In the genomic region with DNA sequence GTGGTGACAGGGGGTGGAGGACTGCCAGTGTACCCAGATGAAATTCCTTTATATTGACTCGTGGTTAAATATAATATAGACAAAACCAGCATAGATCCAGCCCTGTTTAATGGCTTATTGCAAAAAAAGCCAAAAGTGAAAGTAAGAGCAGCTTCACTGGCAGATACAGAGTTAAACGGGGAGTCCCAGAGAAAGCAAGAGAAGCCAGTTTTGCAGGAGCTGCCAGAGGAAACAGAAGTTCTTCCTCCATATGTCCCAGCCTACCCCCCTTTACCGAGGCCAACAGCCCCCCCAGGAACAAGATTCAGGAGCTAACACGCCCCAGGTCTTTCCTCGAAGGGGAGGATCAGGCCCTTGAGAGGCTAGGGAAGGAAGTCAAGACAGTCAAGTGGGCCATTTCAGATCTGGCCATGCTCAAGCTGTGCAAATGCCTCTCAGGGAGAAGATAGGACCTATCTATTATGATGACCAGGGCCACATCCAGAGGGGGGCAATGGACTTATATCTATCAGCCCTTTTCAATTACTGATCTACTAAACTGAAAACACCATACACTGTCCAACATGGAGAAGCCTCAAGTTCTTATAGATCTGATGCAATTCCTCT, we compare ENCODE assay signal across 18 cellular contexts. TPM values are rescaled to one million over a fixed set of nuclear protein-coding genes. Genes with fewer than 3 reads are reported as not detected.
DNase-seq lines count a peak whose midpoint lies in the region; ATAC-seq and TF ChIP-seq lines count a peak whose summit lies in the region.
"Had no signal": no experiment of that assay in that cellular context is flagged by ENCODE, and none has a peak within 500 bp of the region (broad histone marks: within the 10 kb centered on the region; RNA-seq: fewer than 3 reads in every experiment).

No MANE protein-coding gene starts in this region.

- H3K27me3 Mint-ChIP-seq in Calu3 (ENCODE audit: unreplicated experiment): no peaks in the 10 kb centered on the region
- H3K27me3 Mint-ChIP-seq: IgD-negative memory B cell had no signal

- no peaks in the 10 kb centered on the region for H3K4me1 ChIP-seq in left ventricle myocardium inferior
- peaks cover 8 to 17% of the 10 kb centered on the region in 2 donors for H3K4me1 ChIP-seq in adrenal gland (replicated peaks in 1 of 2)
- no peaks in the 10 kb centered on the region for H3K4me1 ChIP-seq in lower lobe of right lung
- H3K4me1 ChIP-seq in aorta (ENCODE audit: control insufficient read depth in 1 of 2, insufficient read depth in 2 of 2, low read length in 2 of 2): no peaks in the 10 kb centered on the region
- H3K4me1 ChIP-seq: transverse colon had no signal

- H3K9me3 ChIP-seq in left ventricle myocardium inferior (replicated peaks) (peaks cover 95% of the 10 kb centered on the region), adrenal gland (replicated peaks in 1 of 3) (peaks cover 0 to 11% (median 0%) of the 10 kb centered on the region in 3 donors), lower lobe of right lung (peaks cover 54% of the 10 kb centered on the region), aorta (ENCODE audit: control insufficient read depth, low read length) (peaks cover 2% of the 10 kb centered on the region)

- in situ Hi-C loops in GM13976 (cut with MboI; ENCODE audit: low sequenced_read_pairs, unreplicated experiment): no loop called here

- no peak for TF ChIP-seq CTCF in left ventricle myocardium inferior (IDR thresholded peaks at IDR 0.05; ENCODE audit: borderline replicate concordance)
- TF ChIP-seq CTCF in adrenal gland (IDR thresholded peaks at IDR 0.05): no peak
- no peak for TF ChIP-seq CTCF in lower lobe of right lung (IDR thresholded peaks at IDR 0.05)
- TF ChIP-seq CTCF in GM13976 (IDR thresholded peaks at IDR 0.05; ENCODE audit: borderline replicate concordance, control extremely low read depth, extremely low read depth, insufficient read depth, missing control alignments): no peak
- TF ChIP-seq CTCF in Calu3 (IDR thresholded peaks at IDR 0.05; ENCODE audit: unreplicated experiment): no peak

- no peaks in the 10 kb centered on the region for H3K4me1 Mint-ChIP-seq in Calu3 (ENCODE audit: low read depth, unreplicated experiment)

- ATAC-seq in left ventricle myocardium superior: no peak
- no peak for ATAC-seq in lower lobe of right lung
- peak; percentile 29 for ATAC-seq in aorta (ENCODE audit: low FRiP score)

- no peaks in the 10 kb centered on the region for H3K36me3 ChIP-seq in left ventricle myocardium inferior
- H3K36me3 ChIP-seq in adrenal gland (replicated peaks in 1 of 2): no peaks in the 10 kb centered on the region
- H3K36me3 ChIP-seq in lower lobe of right lung: no peaks in the 10 kb centered on the region
- H3K36me3 ChIP-seq in aorta (ENCODE audit: control insufficient read depth in 1 of 2, insufficient read depth in 2 of 2, low read length in 1 of 2): no peaks in the 10 kb centered on the region
- H3K36me3 ChIP-seq: transverse colon had no signal

- intact Hi-C loops in left ventricle myocardium inferior (cut with micrococcal nuclease) (no loop called here), left ventricle myocardium superior (cut with micrococcal nuclease) (no loop called here), adrenal gland (cut with DNase I) (no loop called here), lower lobe of right lung (cut with DNase I) (no loop called here), aorta (cut with DNase I) (no loop called here), Calu3 (cut with micrococcal nuclease; ENCODE audit: unreplicated experiment) (no loop called here)

- no peak for TF ChIP-seq POLR2A in adrenal gland (IDR thresholded peaks at IDR 0.05)

- H3K4me3 ChIP-seq in left ventricle myocardium inferior (peak overlapping the region; percentile 34), adrenal gland (peak overlapping the region in 3 of 4 donors; percentile 8 to 68 (median 28)), lower lobe of right lung (peak overlapping the region; percentile 25), aorta (ENCODE audit: low read length in 2 of 2) (peak overlapping the region; percentile 57 to 89)

- H3K36me3 Mint-ChIP-seq in Calu3 (ENCODE audit: insufficient read depth, unreplicated experiment): no peaks in the 10 kb centered on the region

- H3K27me3 ChIP-seq in left ventricle myocardium inferior (ENCODE audit: low read depth) (no peaks in the 10 kb centered on the region), adrenal gland (no peaks in the 10 kb centered on the region), lower lobe of right lung (ENCODE audit: low read depth) (no peaks in the 10 kb centered on the region), aorta (ENCODE audit: control insufficient read depth in 1 of 2, insufficient read depth in 2 of 2, low read length in 1 of 2) (no peaks in the 10 kb centered on the region)
- H3K27me3 ChIP-seq: transverse colon had no signal

- no peak overlapping the region for H3K4me3 Mint-ChIP-seq in Calu3 (ENCODE audit: low read depth, unreplicated experiment)
- H3K4me3 Mint-ChIP-seq: T-helper 2 cell treated with Interferon-gamma antibody and Interleukin-4, amounts not matched to agents 5 μg/mL and 100 μg/mL, for 36 hours had no signal

- no TSS peak for BruUV-seq in Calu3 (replicated peaks; lab: Mats Ljungman, UMichigan)

- WGBS in adrenal gland, 4 donors: 9 to 24% (median 21%) methylated on average over 3 to 5 of the region's 5 CpGs
- 6 to 17% methylated on average over 5 of the region's 5 CpGs for WGBS in aorta, 2 donors

- peaks cover 22% of the 10 kb centered on the region for H3K9me3 Mint-ChIP-seq in Calu3 (ENCODE audit: low read depth, unreplicated experiment)

- CTCF ChIA-PET in Calu3 (lab: Charles Lee): no interaction called here

- DNase-seq in left ventricle myocardium inferior (no peak), left ventricle myocardium superior (no peak), adrenal gland (peak in 2 of 7 donors; percentile 6 to 12), lower lobe of right lung (no peak), aorta (no peak), islet precursor cell (no peak), GM13976 (ENCODE audit: low spot score) (no peak), Calu3 (no peak)
- DNase-seq: activated CD4-positive, alpha-beta T cell treated with anti-CD3 and anti-CD28 coated beads for 1 hour; activated effector memory CD4-positive, alpha-beta T cell treated with Interleukin-2 at 50 U/mL for 16 hours; midbrain; NCI-H2081 treated with DMSO at 0.1 percent for 48 hours; NCI-H774; SHP77 treated with DMSO at 0.1 percent for 48 hours; stimulated activated CD4-positive, alpha-beta T cell treated with anti-CD3 and anti-CD28 coated beads, Interleukin-4, amount 100 ng/mL, for 24 hours; transverse colon had no signal

- H3K27ac ChIP-seq in left ventricle myocardium inferior (replicated peaks): no peak overlapping the region
- H3K27ac ChIP-seq in adrenal gland: peak overlapping the region in 4 of 5 donors; percentile 75 to 92 (median 86)
- H3K27ac ChIP-seq in lower lobe of right lung: no peak overlapping the region
- H3K27ac ChIP-seq in aorta (ENCODE audit: low read depth in 1 of 2, low read length in 2 of 2): peak overlapping the region in 1 of 2 donors; percentile 50

- H3K27ac Mint-ChIP-seq in Calu3 (ENCODE audit: unreplicated experiment): no peak overlapping the region
- H3K27ac Mint-ChIP-seq: IgD-negative memory B cell; T-helper 2 cell treated with Interferon-gamma antibody and Interleukin-4, amounts not matched to agents 5 μg/mL and 100 μg/mL, for 36 hours had no signal

RNA-seq across cellular contexts. Expression of gene ZNF737, which starts 47.2 kb away (rescaled TPM):
- 4.2 TPM for total RNA-seq in left ventricle myocardium inferior
- total RNA-seq in left ventricle myocardium superior: 5.7 TPM
- total RNA-seq in adrenal gland: 10 to 100 TPM; 15.2 to 72.3 (median 37.5) TPM
- 10 to 100 TPM in 1 of 3 donors, 1 to 10 TPM in 2; 2.0 to 28.8 (median 5.1) TPM for polyA plus RNA-seq in adrenal gland
- total RNA-seq in lower lobe of right lung: 18.3 TPM
- total RNA-seq in aorta: 10 to 100 TPM in 1 of 2 donors, 1 to 10 TPM in 1; 6.9 to 15.4 TPM
- 1 to 10 TPM; 4.1 to 4.5 TPM for polyA plus RNA-seq in aorta
- 3.8 and 4.4 TPM in 2 replicates for total RNA-seq in Calu3 (2022)

RNA-seq across cellular contexts. Expression of gene ZNF626, which starts 48.6 kb away (rescaled TPM):
- total RNA-seq in left ventricle myocardium inferior (7.8 TPM), left ventricle myocardium superior (7.8 TPM), adrenal gland (10 to 100 TPM; 11.1 to 28.8 (median 19.4) TPM), lower lobe of right lung (14.0 TPM), aorta (10 to 100 TPM; 15.0 to 16.4 TPM), Calu3 (2022) (not detected in 2 replicates)
- polyA plus RNA-seq in adrenal gland (10 to 100 TPM in 1 of 3 donors, 1 to 10 TPM in 2; 2.7 to 16.7 (median 4.8) TPM), aorta (1 to 10 TPM; 4.5 to 9.6 TPM)

Comparison
In these comparisons a context has a peak if more than half of its experiments do, and no peak if none do; other contexts are left out.
1. H3K27ac ChIP-seq: peak in adrenal gland (4 of 5); none in left ventricle myocardium inferior (single experiment) and lower lobe of right lung (single experiment).
2. Peak in every context shown above with its lines, with median percentiles within 50 percentile points of each other: H3K4me3 ChIP-seq.